23 cellular contexts compared by ENCODE assay signal in the genomic region with DNA sequence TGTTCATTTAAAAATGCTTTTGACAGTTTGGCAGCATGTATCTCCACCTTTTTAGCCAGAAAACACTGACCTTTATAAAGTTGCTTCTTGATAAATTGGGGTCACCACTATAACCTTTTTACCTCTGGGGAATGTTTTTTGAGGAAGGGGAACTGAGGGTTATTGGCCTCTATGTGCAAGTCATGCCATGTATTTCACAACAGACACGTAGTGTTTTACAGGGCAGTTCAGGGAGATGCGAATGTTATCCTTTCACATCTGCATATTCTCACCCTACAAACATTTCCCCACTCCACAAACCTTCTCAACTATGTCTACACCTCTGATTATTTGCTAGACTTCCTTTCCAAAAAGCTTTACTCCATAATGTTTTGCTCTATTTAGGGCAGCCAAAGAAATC. TPM values are rescaled to one million over a fixed set of nuclear protein-coding genes. Genes with fewer than 3 reads are reported as not detected.
"Had no signal": no experiment of that assay in that cellular context is flagged by ENCODE, and none has a peak within 500 bp of the region (broad histone marks: within the 10 kb centered on the region; RNA-seq: fewer than 3 reads in every experiment).

No MANE protein-coding gene starts in this region.

- H3K4me3 ChIP-seq: hepatocyte, neural progenitor cell, pancreas, sigmoid colon, stomach, testis, upper lobe of right lung had no signal

- H3K9me3 ChIP-seq: pancreas, sigmoid colon, stomach, testis, upper lobe of right lung had no signal

- H3K27ac ChIP-seq: hepatocyte, neural progenitor cell, pancreas, sigmoid colon, stomach, testis, upper lobe of right lung had no signal

- H3K79me2 ChIP-seq: hepatocyte had no signal

- H3K9ac ChIP-seq: neural progenitor cell had no signal

- H3K4me1 ChIP-seq: neural progenitor cell, pancreas, sigmoid colon, stomach, testis, upper lobe of right lung had no signal

- ATAC-seq: activated CD8-positive, alpha-beta T cell treated with anti-CD3 and anti-CD28 coated beads, Interleukin-2, amount 10 ng/mL, durations not matched to agents 7 days and 5 days; activated naive CD4-positive, alpha-beta T cell treated with anti-CD3 and anti-CD28 coated beads, Interleukin-2, amount 50 U/mL, for 72 hours; esophagus mucosa; left lobe of liver; pancreas; upper lobe of right lung had no signal

- H3K4me2 ChIP-seq: hepatocyte, neural progenitor cell had no signal

- H3K27me3 ChIP-seq: hepatocyte, neural progenitor cell, pancreas, sigmoid colon, stomach, testis, upper lobe of right lung had no signal

- H3K36me3 ChIP-seq: neural progenitor cell had no signal

- H2AFZ ChIP-seq: hepatocyte, neural progenitor cell had no signal

- FAIRE-seq: colon, keratinocyte, pancreas had no signal

- DNase-seq: activated CD4-positive, alpha-beta T cell treated with anti-CD3 and anti-CD28 coated beads, Interleukin-2, amount 10 ng/mL, durations not matched to agents 24 days and 14 days; activated CD4-positive, CD25-positive, alpha-beta regulatory T cell; activated CD8-positive, alpha-beta memory T cell treated with anti-CD3 and anti-CD28 coated beads, Interleukin-2, amount 50 U/mL, for 4 hours; activated CD8-positive, alpha-beta T cell treated with anti-CD3 and anti-CD28 coated beads, Interleukin-2, amount 10 ng/mL, durations not matched to agents 7 days and 5 days; activated effector memory CD4-positive, alpha-beta T cell treated with anti-CD3 and anti-CD28 coated beads, Interleukin-2, amount 50 U/mL, for 16 hours; activated T-cell treated with anti-CD3 and anti-CD28 coated beads, Interleukin-2, amount 50 U/mL, for 48 hours; amniotic stem cell; mammary epithelial cell; naive B cell; pancreas; sigmoid colon; stimulated activated CD4-positive, alpha-beta T cell treated with anti-CD3 and anti-CD28 coated beads, Interleukin-1b, Interleukin-23, amount 100 ng/mL, for 48 hours; stomach; testis; upper lobe of right lung had no signal

RNA-seq across cellular contexts. Expression of a gene that starts 17.0 kb away (rescaled TPM):
- total RNA-seq: glomerular endothelial cell, hepatocyte, mammary epithelial cell had no signal
- polyA plus RNA-seq: hepatocyte, mammary epithelial cell had no signal
